Comparison of ENCODE assay signal across 1 cellular context in the genomic region with DNA sequence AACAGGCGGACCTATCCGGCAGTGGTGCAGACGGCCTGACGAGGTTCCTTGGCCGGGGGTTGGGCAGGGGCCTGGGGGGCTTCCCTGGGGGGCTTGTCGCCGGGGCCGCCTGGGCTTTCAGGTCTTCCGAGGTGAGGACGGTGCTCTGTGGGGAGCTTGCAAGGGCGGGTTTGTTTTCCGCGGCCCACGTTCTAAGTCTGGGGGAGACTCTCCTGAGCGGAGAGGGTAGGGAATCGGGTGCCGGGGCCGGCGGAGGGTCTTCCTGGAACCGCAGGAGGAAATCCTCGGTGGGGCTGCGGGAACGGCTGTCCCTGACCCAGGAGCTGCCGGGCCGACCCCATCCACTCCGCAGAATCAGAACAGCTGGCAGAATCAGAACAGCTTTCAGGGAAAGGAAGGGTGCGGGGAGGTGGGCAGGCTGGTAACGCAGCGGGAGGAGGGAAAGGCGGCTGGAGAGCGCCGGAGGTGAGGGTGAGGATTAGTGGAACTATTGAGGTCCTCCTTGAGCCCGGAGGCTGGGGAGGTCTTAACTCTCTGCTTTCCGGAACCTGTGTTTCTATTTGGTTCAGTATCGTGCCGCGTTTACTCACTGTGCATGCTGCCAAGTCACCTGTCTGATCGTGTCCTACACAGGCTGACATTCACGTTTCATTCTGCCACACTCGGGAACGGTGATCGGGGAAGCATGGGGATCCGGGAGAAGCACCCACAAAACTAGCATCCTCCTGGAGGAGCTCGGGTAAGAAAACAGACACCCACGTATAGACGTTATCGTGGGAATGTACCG.
TF ChIP-seq lines count a peak whose summit lies in the region.

No MANE protein-coding gene starts in this region.

TF ChIP-seq in IMR-90, 13 proteins besides CTCF, POLR2A, EP300 and RAD21 (continued from another document):
- TF ChIP-seq, protein P1, sequence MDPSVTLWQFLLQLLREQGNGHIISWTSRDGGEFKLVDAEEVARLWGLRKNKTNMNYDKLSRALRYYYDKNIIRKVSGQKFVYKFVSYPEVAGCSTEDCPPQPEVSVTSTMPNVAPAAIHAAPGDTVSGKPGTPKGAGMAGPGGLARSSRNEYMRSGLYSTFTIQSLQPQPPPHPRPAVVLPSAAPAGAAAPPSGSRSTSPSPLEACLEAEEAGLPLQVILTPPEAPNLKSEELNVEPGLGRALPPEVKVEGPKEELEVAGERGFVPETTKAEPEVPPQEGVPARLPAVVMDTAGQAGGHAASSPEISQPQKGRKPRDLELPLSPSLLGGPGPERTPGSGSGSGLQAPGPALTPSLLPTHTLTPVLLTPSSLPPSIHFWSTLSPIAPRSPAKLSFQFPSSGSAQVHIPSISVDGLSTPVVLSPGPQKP (IDR thresholded peaks at IDR 0.05; ENCODE audit: borderline replicate concordance, low read depth, low read length), result no peak
- TF ChIP-seq MAFK (IDR thresholded peaks at IDR 0.05; ENCODE audit: low read depth, low read length), result no peak
- no peak for TF ChIP-seq NFE2L2 (IDR thresholded peaks at IDR 0.05; ENCODE audit: low read depth, low read length)
- TF ChIP-seq CHD1 (IDR thresholded peaks at IDR 0.05; ENCODE audit: low read depth, low read length), result no peak
- no peak for TF ChIP-seq SMC3 (IDR thresholded peaks at IDR 0.05; ENCODE audit: low read depth, low read length)
- no peak for TF ChIP-seq CEBPB (IDR thresholded peaks at IDR 0.05; ENCODE audit: low read depth, low read length)
- TF ChIP-seq RFX5 (IDR thresholded peaks at IDR 0.05; ENCODE audit: low read depth, low read length), result no peak
- TF ChIP-seq MAZ (IDR thresholded peaks at IDR 0.05; ENCODE audit: borderline replicate concordance, low read depth, low read length), result no peak; the same call in 1 of the 2 replicates
- TF ChIP-seq FOS (IDR thresholded peaks at IDR 0.05; ENCODE audit: low read depth, low read length), result no peak
